In the genomic region with DNA sequence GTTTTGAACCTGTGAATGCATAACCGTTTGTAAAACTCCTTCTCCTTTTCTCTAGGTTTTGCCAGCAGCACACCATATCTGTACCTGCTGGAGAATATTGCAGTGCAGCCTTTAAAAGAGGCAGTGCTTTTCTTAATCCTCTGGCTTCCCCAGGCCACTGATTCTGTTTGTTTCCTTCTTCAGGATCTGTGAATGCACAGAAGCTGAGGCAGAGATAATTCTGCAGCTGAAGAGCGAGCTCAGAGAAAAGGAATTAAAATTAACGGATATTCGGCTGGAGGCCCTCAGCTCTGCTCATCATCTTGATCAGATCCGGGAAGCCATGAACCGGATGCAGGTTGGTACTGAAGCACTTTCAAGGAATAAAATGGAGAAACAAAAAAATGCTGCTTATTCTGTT, we compare ENCODE assay signal across 23 cellular contexts.
DNase-seq lines count a peak whose midpoint lies in the region; ATAC-seq lines count a peak whose summit lies in the region.
"Had no signal": no experiment of that assay in that cellular context is flagged by ENCODE, and none has a peak within 500 bp of the region (broad histone marks: within the 10 kb centered on the region; RNA-seq: fewer than 3 reads in every experiment).

No MANE protein-coding gene starts in this region.

- H3K27me3 ChIP-seq in neuronal stem cell (ENCODE audit: control insufficient read depth in 3 of 3, insufficient read depth in 3 of 3, low read depth in 1 of 3, low read length in 3 of 3): no peaks in the 10 kb centered on the region
- H3K27me3 ChIP-seq: SJSA1 had no signal

- H3K9me3 Mint-ChIP-seq in stimulated activated naive B cell treated with anti-CD40 and anti-IgM and Interleukin-4, amounts not matched to agents 10 μg/mL and 1 μg/mL and 100 μg/mL, for 72 hours: no peaks in the 10 kb centered on the region

- no peak overlapping the region for H2BK5ac ChIP-seq in neuronal stem cell (ENCODE audit: low read length)

- H3K4me2 ChIP-seq in neuronal stem cell (ENCODE audit: insufficient read depth, low read length, poor library complexity, severe bottlenecking): no peak overlapping the region
- H3K4me2 ChIP-seq: PC-9 had no signal

- no peak overlapping the region for H2BK12ac ChIP-seq in neuronal stem cell (ENCODE audit: low read length)

- no peak overlapping the region for H3K4me3 ChIP-seq in neuronal stem cell (ENCODE audit: low read length in 2 of 2)
- H3K4me3 ChIP-seq: GM23248, PC-9, SJSA1 had no signal

- no peaks in the 10 kb centered on the region for H3K4me1 ChIP-seq in neuronal stem cell (ENCODE audit: control insufficient read depth in 2 of 2, insufficient read depth in 1 of 2, low read depth in 1 of 2, low read length in 2 of 2)
- H3K4me1 ChIP-seq: BE2C, Caco-2 had no signal

- H3K36me3 Mint-ChIP-seq in stimulated activated naive B cell treated with anti-CD40 and anti-IgM and Interleukin-4, amounts not matched to agents 10 μg/mL and 1 μg/mL and 100 μg/mL, for 72 hours: no peaks in the 10 kb centered on the region
- H3K36me3 Mint-ChIP-seq: CD4-positive, CD25-positive, alpha-beta regulatory T cell had no signal

- peak overlapping the region; percentile 83 for H2AFZ ChIP-seq in neuronal stem cell (ENCODE audit: low read length)
- H2AFZ ChIP-seq: GM23248, PC-9 had no signal

- H2BK15ac ChIP-seq in neuronal stem cell (ENCODE audit: low read length): no peak overlapping the region

- H4K8ac ChIP-seq in neuronal stem cell (ENCODE audit: low read depth, low read length): no peak overlapping the region

- H3K27ac ChIP-seq in caudate nucleus (ENCODE audit: low read depth, low read length) (peak overlapping the region; percentile 14), neuronal stem cell (replicated peaks; ENCODE audit: low read length) (no peak overlapping the region)
- H3K27ac ChIP-seq: GM23248, PC-9, SJSA1 had no signal

- DNase-seq in NCI-H2227 treated with DMSO at 0.1 percent for 48 hours (lab: John Stamatoyannopoulos, UW) (peak; percentile 79), NCI-H2227 (lab: John Stamatoyannopoulos, UW; ENCODE audit: unreplicated experiment) (no peak), OCI-M1 (lab: John Stamatoyannopoulos, UW) (peak; percentile 62), caudate nucleus (lab: John Stamatoyannopoulos, UW) (peak in 12 of 61 donors; percentile 0 to 17 (median 4)), neuronal stem cell (ENCODE audit: low spot score) (no peak), 8988T (no peak)
- DNase-seq in stimulated activated naive B cell treated with anti-CD40 and anti-IgM and Interleukin-4, amounts not matched to agents 10 μg/mL and 1 μg/mL and 100 μg/mL, for 72 hours: no peak
- no peak for DNase-seq in activated CD4-positive, CD25-positive, alpha-beta regulatory T cell (lab: John Stamatoyannopoulos, UW)
- DNase-seq: BE2C; Caco-2; CD4-positive, CD25-positive, alpha-beta regulatory T cell; DMS153; EL; GM23248; HCEC 1CT; KBM-7; NCI-H1105 treated with DMSO at 0.1 percent for 48 hours; NCI-H1694; NCI-H2081 treated with DMSO at 0.1 percent for 48 hours; NCI-H446; NCI-H748 treated with DMSO at 0.1 percent for 48 hours; PC-9 had no signal

- no peak overlapping the region for H3K14ac ChIP-seq in neuronal stem cell (ENCODE audit: low read length)

- H3K4me3 Mint-ChIP-seq in stimulated activated naive B cell treated with anti-CD40 and anti-IgM and Interleukin-4, amounts not matched to agents 10 μg/mL and 1 μg/mL and 100 μg/mL, for 72 hours: no peak overlapping the region
- H3K4me3 Mint-ChIP-seq: CD4-positive, CD25-positive, alpha-beta regulatory T cell had no signal

- no peak overlapping the region for H3K18ac ChIP-seq in neuronal stem cell (ENCODE audit: low read length)

- no peak overlapping the region for H3K4ac ChIP-seq in neuronal stem cell (ENCODE audit: low read length)

- H3K79me1 ChIP-seq in neuronal stem cell (ENCODE audit: low read depth, low read length): no peaks in the 10 kb centered on the region

- H3K36me3 ChIP-seq in neuronal stem cell (replicated peaks in 1 of 2; ENCODE audit: control insufficient read depth in 2 of 2, insufficient read depth in 2 of 2, low read length in 2 of 2): no peaks in the 10 kb centered on the region
- H3K36me3 ChIP-seq: BE2C had no signal

- H3K4me1 Mint-ChIP-seq in stimulated activated naive B cell treated with anti-CD40 and anti-IgM and Interleukin-4, amounts not matched to agents 10 μg/mL and 1 μg/mL and 100 μg/mL, for 72 hours: no peaks in the 10 kb centered on the region
- H3K4me1 Mint-ChIP-seq: CD4-positive, CD25-positive, alpha-beta regulatory T cell had no signal

- ATAC-seq in stimulated activated naive B cell treated with anti-CD40 and anti-IgM and Interleukin-4, amounts not matched to agents 10 μg/mL and 1 μg/mL and 100 μg/mL, for 72 hours (replicated peaks): no peak

- no peak overlapping the region for H3K23ac ChIP-seq in neuronal stem cell (ENCODE audit: low read depth, low read length, poor library complexity)

- H3K9ac ChIP-seq in neuronal stem cell (ENCODE audit: low read depth, low read length, poor library complexity): no peak overlapping the region
- H3K9ac ChIP-seq: GM23248 had no signal

- no peaks in the 10 kb centered on the region for H3K27me3 Mint-ChIP-seq in stimulated activated naive B cell treated with anti-CD40 and anti-IgM and Interleukin-4, amounts not matched to agents 10 μg/mL and 1 μg/mL and 100 μg/mL, for 72 hours
- H3K27me3 Mint-ChIP-seq: CD4-positive, CD25-positive, alpha-beta regulatory T cell had no signal

- no peaks in the 10 kb centered on the region for H3K9me3 ChIP-seq in neuronal stem cell (replicated peaks in 1 of 2; ENCODE audit: control insufficient read depth in 2 of 2, insufficient read depth in 1 of 2, low read depth in 1 of 2, low read length in 2 of 2)
- H3K9me3 ChIP-seq: BE2C, Caco-2, SJSA1 had no signal

- H4K91ac ChIP-seq in neuronal stem cell (ENCODE audit: low read depth, low read length, poor library complexity): no peak overlapping the region

- H2AK5ac ChIP-seq in neuronal stem cell (ENCODE audit: low read depth, low read length): no peak overlapping the region

- H2BK120ac ChIP-seq in neuronal stem cell (ENCODE audit: low read depth, low read length): no peak overlapping the region

- no peak overlapping the region for H3K27ac Mint-ChIP-seq in stimulated activated naive B cell treated with anti-CD40 and anti-IgM and Interleukin-4, amounts not matched to agents 10 μg/mL and 1 μg/mL and 100 μg/mL, for 72 hours
- H3K27ac Mint-ChIP-seq: CD4-positive, CD25-positive, alpha-beta regulatory T cell had no signal

- no CpG with 5 or more reads among the region's 6 CpGs for WGBS in neuronal stem cell (ENCODE audit: extremely low coverage in 2 of 2, insufficient read length in 2 of 2, insufficient replicate concordance in 1 of 2), 2 donors

Comparison
In these comparisons a context has a peak if more than half of its experiments do, and no peak if none do; other contexts are left out.
1. DNase-seq: peak in NCI-H2227 treated with DMSO at 0.1 percent for 48 hours (single experiment) and OCI-M1 (single experiment); none in NCI-H2227 (single experiment), neuronal stem cell (single experiment), stimulated activated naive B cell treated with anti-CD40 and anti-IgM and Interleukin-4, amounts not matched to agents 10 μg/mL and 1 μg/mL and 100 μg/mL, for 72 hours (single experiment), activated CD4-positive, CD25-positive, alpha-beta regulatory T cell (0 of 4) and 8988T (single experiment).